In genomic region chr9:107932601-107933000, GRCh38 we compare ENCODE assay signal across 24 cellular contexts.
DNase-seq lines count a peak whose midpoint lies in the region; ATAC-seq, FAIRE-seq and TF ChIP-seq lines count a peak whose summit lies in the region.
"Had no signal": no experiment of that assay in that cellular context is flagged by ENCODE, and none has a peak within 500 bp of the region (broad histone marks: within the 10 kb centered on the region; RNA-seq: fewer than 3 reads in every experiment).

No MANE protein-coding gene starts in this region.

- H2AFZ ChIP-seq in astrocyte (ENCODE audit: low read depth, low read length) (no peak overlapping the region), fibroblast of lung (ENCODE audit: low read length) (no peak overlapping the region), osteoblast (ENCODE audit: low read length) (no peak overlapping the region), OCI-LY7 (ENCODE audit: low read length) (no peak overlapping the region)

- no peak overlapping the region for H3K4me3 ChIP-seq in astrocyte (ENCODE audit: insufficient read depth, low read depth, low read length)
- no peak overlapping the region for H3K4me3 ChIP-seq in fibroblast of lung (replicated peaks in 1 of 4; ENCODE audit: control extremely low read depth in 1 of 4, insufficient read depth in 1 of 4, low read depth in 3 of 4, low read length in 4 of 4)
- no peak overlapping the region for H3K4me3 ChIP-seq in osteoblast (ENCODE audit: insufficient read depth, low read length)
- no peak overlapping the region for H3K4me3 ChIP-seq in OCI-LY7 (ENCODE audit: low read depth, low read length, poor library complexity, severe bottlenecking)
- H3K4me3 ChIP-seq in naive thymus-derived CD4-positive, alpha-beta T cell (ENCODE audit: low read length), result no peak overlapping the region
- H3K4me3 ChIP-seq: GM23338, HAP-1, SJSA1 had no signal

- H3K27ac ChIP-seq in astrocyte (ENCODE audit: low read depth, low read length), result no peak overlapping the region
- H3K27ac ChIP-seq in fibroblast of lung (ENCODE audit: insufficient read depth, low read length), result no peak overlapping the region
- peak overlapping the region; percentile 0 for H3K27ac ChIP-seq in osteoblast (ENCODE audit: low read depth, low read length)
- H3K27ac ChIP-seq in OCI-LY7 (ENCODE audit: low read depth, low read length, poor library complexity, severe bottlenecking), result no peak overlapping the region
- no peak overlapping the region for H3K27ac ChIP-seq in naive thymus-derived CD4-positive, alpha-beta T cell (ENCODE audit: low read depth, low read length)
- H3K27ac ChIP-seq: SJSA1 had no signal

- no TSS peak for BruUV-seq in OCI-LY7 (replicated peaks; lab: Mats Ljungman, UMichigan)

- H3K27me3 Mint-ChIP-seq in CD14-positive monocyte (ENCODE audit: low read depth in 3 of 3) (peaks cover 0 to 5% (median 4%) of the 10 kb centered on the region in 3 donors), astrocyte (ENCODE audit: low read depth, unreplicated experiment) (peaks cover 9% of the 10 kb centered on the region)
- H3K27me3 Mint-ChIP-seq in naive thymus-derived CD4-positive, alpha-beta T cell, result no peaks in the 10 kb centered on the region
- no peaks in the 10 kb centered on the region for H3K27me3 Mint-ChIP-seq in effector memory CD8-positive, alpha-beta T cell
- H3K27me3 Mint-ChIP-seq: CD4-positive, alpha-beta T cell had no signal

- H3K4me1 Mint-ChIP-seq in CD14-positive monocyte (peaks cover 59% of the 10 kb centered on the region), astrocyte (ENCODE audit: low read depth, unreplicated experiment) (peaks cover 5% of the 10 kb centered on the region)
- H3K4me1 Mint-ChIP-seq in naive thymus-derived CD4-positive, alpha-beta T cell, result peaks cover 0 to 4% (median 0%) of the 10 kb centered on the region in 7 donors
- H3K4me1 Mint-ChIP-seq in effector memory CD8-positive, alpha-beta T cell (ENCODE audit: low read depth in 2 of 2), result no peaks in the 10 kb centered on the region
- H3K4me1 Mint-ChIP-seq: IgD-negative memory B cell had no signal

- H3K79me2 ChIP-seq in astrocyte (ENCODE audit: insufficient read depth, low read length), result no peaks in the 10 kb centered on the region
- H3K79me2 ChIP-seq in fibroblast of lung (ENCODE audit: control insufficient read depth, insufficient read depth, low read length), result no peaks in the 10 kb centered on the region
- no peaks in the 10 kb centered on the region for H3K79me2 ChIP-seq in osteoblast (ENCODE audit: insufficient read depth, low read length)
- H3K79me2 ChIP-seq in OCI-LY7 (ENCODE audit: insufficient read depth, low read depth, low read length), result no peaks in the 10 kb centered on the region

- H3K9me3 ChIP-seq in astrocyte (ENCODE audit: insufficient read depth, low read depth, low read length) (no peaks in the 10 kb centered on the region), fibroblast of lung (ENCODE audit: control insufficient read depth, insufficient read depth, low read depth, low read length) (no peaks in the 10 kb centered on the region), osteoblast (ENCODE audit: low read depth, low read length) (no peaks in the 10 kb centered on the region), OCI-LY7 (ENCODE audit: low read length) (no peaks in the 10 kb centered on the region)
- H3K9me3 ChIP-seq in naive thymus-derived CD4-positive, alpha-beta T cell (ENCODE audit: control insufficient read depth in 2 of 3, low read length in 3 of 3), result no peaks in the 10 kb centered on the region
- H3K9me3 ChIP-seq: Caco-2, HAP-1, SJSA1 had no signal

- peaks cover 0 to 5% (median 2%) of the 10 kb centered on the region in 7 donors for H3K9me3 Mint-ChIP-seq in CD14-positive monocyte
- H3K9me3 Mint-ChIP-seq in astrocyte (ENCODE audit: unreplicated experiment), result peaks cover 1% of the 10 kb centered on the region
- H3K9me3 Mint-ChIP-seq in naive thymus-derived CD4-positive, alpha-beta T cell, result peaks cover 0 to 15% (median 3%) of the 10 kb centered on the region in 11 donors
- H3K9me3 Mint-ChIP-seq in effector memory CD8-positive, alpha-beta T cell, result peaks cover 8 to 13% of the 10 kb centered on the region in 2 donors
- H3K9me3 Mint-ChIP-seq: CD4-positive, alpha-beta T cell; GM23338; IgD-negative memory B cell had no signal

- H3K36me3 ChIP-seq in astrocyte (ENCODE audit: insufficient read depth, low read length), result no peaks in the 10 kb centered on the region
- H3K36me3 ChIP-seq in fibroblast of lung (ENCODE audit: control insufficient read depth, insufficient read depth, low read length), result no peaks in the 10 kb centered on the region
- H3K36me3 ChIP-seq in osteoblast (ENCODE audit: insufficient read depth, low read length), result no peaks in the 10 kb centered on the region
- H3K36me3 ChIP-seq in OCI-LY7 (ENCODE audit: insufficient read depth, low read length), result no peaks in the 10 kb centered on the region
- H3K36me3 ChIP-seq in naive thymus-derived CD4-positive, alpha-beta T cell (ENCODE audit: control insufficient read depth in 2 of 3, insufficient read depth in 3 of 3, low read length in 3 of 3), result no peaks in the 10 kb centered on the region
- H3K36me3 ChIP-seq: HAP-1, SJSA1 had no signal

- intact Hi-C loops in CD14-positive monocyte (cut with micrococcal nuclease), result loop anchor here in 1 of 2 donors (5.0 to 10.0 kb wide), 2 partner anchors 55 to 122 kb away; no protein-coding TSS in a partner anchor
- intact Hi-C loops in OCI-LY7 (cut with micrococcal nuclease; ENCODE audit: unreplicated experiment), result no loop called here
- intact Hi-C loops in naive thymus-derived CD4-positive, alpha-beta T cell (cut with micrococcal nuclease), result no loop called here

- no peak for TF ChIP-seq CTCF in CD14-positive monocyte (IDR thresholded peaks at IDR 0.05)
- no peak for TF ChIP-seq CTCF in astrocyte (IDR thresholded peaks at IDR 0.05; ENCODE audit: insufficient read depth, low read depth, low read length)
- no peak for TF ChIP-seq CTCF in fibroblast of lung (conservative IDR thresholded peaks at IDR 0.05 in 1 of 2, IDR thresholded peaks at IDR 0.05 in 1 of 2; ENCODE audit: low read depth in 1 of 2, low read length in 2 of 2)
- TF ChIP-seq CTCF in osteoblast (IDR thresholded peaks at IDR 0.05; ENCODE audit: extremely low read depth, low read depth, low read length), result no peak
- TF ChIP-seq CTCF in OCI-LY7 (conservative IDR thresholded peaks at IDR 0.05; ENCODE audit: low read length), result no peak

- ATAC-seq in GM19351 (IDR thresholded peaks at IDR 0.05; ENCODE audit: unreplicated experiment), result no peak
- ATAC-seq in naive thymus-derived CD4-positive, alpha-beta T cell, result no peak
- no peak for ATAC-seq in effector memory CD8-positive, alpha-beta T cell (replicated peaks)
- ATAC-seq: GM23338, Right ventricle myocardium inferior had no signal

- H3K4me3 Mint-ChIP-seq in CD14-positive monocyte (no peak overlapping the region), astrocyte (ENCODE audit: unreplicated experiment) (no peak overlapping the region)
- no peak overlapping the region for H3K4me3 Mint-ChIP-seq in naive thymus-derived CD4-positive, alpha-beta T cell
- no peak overlapping the region for H3K4me3 Mint-ChIP-seq in effector memory CD8-positive, alpha-beta T cell
- H3K4me3 Mint-ChIP-seq: CD4-positive, alpha-beta T cell; GM23338; IgD-negative memory B cell had no signal

- H3K4me2 ChIP-seq in astrocyte (ENCODE audit: low read length), result peak overlapping the region; percentile 41
- H3K4me2 ChIP-seq in fibroblast of lung (ENCODE audit: extremely low read depth, insufficient read depth, low read length), result peak overlapping the region; percentile 9
- peak overlapping the region; percentile 55 for H3K4me2 ChIP-seq in osteoblast (ENCODE audit: insufficient read depth, low read length)
- H3K4me2 ChIP-seq in OCI-LY7 (ENCODE audit: low read length), result no peak overlapping the region
- H3K4me2 ChIP-seq: GM23338 had no signal

- CTCF ChIA-PET in OCI-LY7 (lab: Charles Lee; ENCODE audit: unreplicated experiment), result no interaction called here
- CTCF ChIA-PET in naive thymus-derived CD4-positive, alpha-beta T cell (lab: Charles Lee), result no interaction called here

- no peak for FAIRE-seq in astrocyte (lab: Jason Lieb, UNC)
- FAIRE-seq: A204.1, GM12891 had no signal

- no peaks in the 10 kb centered on the region for H4K20me1 ChIP-seq in astrocyte (ENCODE audit: insufficient read depth, low read length)
- no peaks in the 10 kb centered on the region for H4K20me1 ChIP-seq in fibroblast of lung (ENCODE audit: control insufficient read depth, extremely low read depth, insufficient read depth, low read length)
- H4K20me1 ChIP-seq in osteoblast (ENCODE audit: insufficient read depth, low read length), result no peaks in the 10 kb centered on the region
- H4K20me1 ChIP-seq in OCI-LY7 (ENCODE audit: insufficient read depth, low read length), result no peaks in the 10 kb centered on the region

- H3K9ac ChIP-seq in astrocyte (ENCODE audit: low read length) (no peak overlapping the region), fibroblast of lung (ENCODE audit: insufficient read depth, low read length) (no peak overlapping the region)

- H3K4me1 ChIP-seq in astrocyte (ENCODE audit: insufficient read depth, low read length) (peaks cover 5% of the 10 kb centered on the region), fibroblast of lung (ENCODE audit: control insufficient read depth, extremely low read depth, insufficient read depth, low read length) (peaks cover 2% of the 10 kb centered on the region), osteoblast (ENCODE audit: insufficient read depth, low read length) (peaks cover 22% of the 10 kb centered on the region), OCI-LY7 (ENCODE audit: insufficient read depth, low read length, poor library complexity, severe bottlenecking) (no peaks in the 10 kb centered on the region)
- H3K4me1 ChIP-seq in naive thymus-derived CD4-positive, alpha-beta T cell (ENCODE audit: control insufficient read depth in 2 of 2, insufficient read depth in 2 of 2, low read length in 2 of 2), result no peaks in the 10 kb centered on the region
- H3K4me1 ChIP-seq: Caco-2, HAP-1, SJSA1 had no signal

- peak overlapping the region; percentile 64 to 89 (median 69) for H3K27ac Mint-ChIP-seq in CD14-positive monocyte
- H3K27ac Mint-ChIP-seq in astrocyte (ENCODE audit: unreplicated experiment), result no peak overlapping the region
- no peak overlapping the region for H3K27ac Mint-ChIP-seq in naive thymus-derived CD4-positive, alpha-beta T cell
- H3K27ac Mint-ChIP-seq in effector memory CD8-positive, alpha-beta T cell, result no peak overlapping the region
- H3K27ac Mint-ChIP-seq: CD4-positive, alpha-beta T cell; GM23338; IgD-negative memory B cell had no signal

- DNase-seq in CD14-positive monocyte (ENCODE audit: low spot score) (no peak), astrocyte (ENCODE audit: low read depth) (no peak), fibroblast of lung (ENCODE audit: low read depth in 2 of 2) (no peak), osteoblast (ENCODE audit: insufficient read length, low spot score, missing footprints) (no peak), OCI-LY7 (ENCODE audit: low spot score) (no peak)
- DNase-seq in naive thymus-derived CD4-positive, alpha-beta T cell, result no peak
- no peak for DNase-seq in effector memory CD8-positive, alpha-beta T cell
- DNase-seq: Caco-2; CD4-positive, alpha-beta T cell; DMS 273 treated with DMSO at 0.1 percent for 48 hours; DND-41; NCI-H1105 treated with DMSO at 0.1 percent for 48 hours; NCI-H2029 treated with DMSO at 0.1 percent for 48 hours; NCI-H524 treated with DMSO at 0.1 percent for 48 hours; NCI-H82; OCI-M1 had no signal

- H3K36me3 Mint-ChIP-seq in CD14-positive monocyte (peaks cover 12 to 27% of the 10 kb centered on the region in 2 donors), astrocyte (ENCODE audit: low read depth, unreplicated experiment) (peaks cover 2% of the 10 kb centered on the region)
- no peaks in the 10 kb centered on the region for H3K36me3 Mint-ChIP-seq in naive thymus-derived CD4-positive, alpha-beta T cell
- H3K36me3 Mint-ChIP-seq in effector memory CD8-positive, alpha-beta T cell (ENCODE audit: insufficient read depth), result no peaks in the 10 kb centered on the region
- H3K36me3 Mint-ChIP-seq: IgD-negative memory B cell had no signal

- POLR2A ChIA-PET in OCI-LY7 (lab: Charles Lee), result interaction anchor here (0.6 to 0.7 kb wide), 2 partner anchors 11 to 1263 kb away, joined by 3 read pairs; no protein-coding TSS in a partner anchor
- POLR2A ChIA-PET in naive thymus-derived CD4-positive, alpha-beta T cell (lab: Charles Lee), result interaction anchor here (0.8 kb wide), 1 partner anchor 67 kb away, joined by 3 read pairs; no protein-coding TSS in a partner anchor

- H3K9me2 ChIP-seq in OCI-LY7 (ENCODE audit: insufficient read depth, low read length), result no peaks in the 10 kb centered on the region

- no peaks in the 10 kb centered on the region for H3K27me3 ChIP-seq in astrocyte (ENCODE audit: insufficient read depth, low read length)
- H3K27me3 ChIP-seq in fibroblast of lung (ENCODE audit: control insufficient read depth, insufficient read depth, low read length), result no peaks in the 10 kb centered on the region
- H3K27me3 ChIP-seq in osteoblast (ENCODE audit: insufficient read depth, low read length), result no peaks in the 10 kb centered on the region
- no peaks in the 10 kb centered on the region for H3K27me3 ChIP-seq in naive thymus-derived CD4-positive, alpha-beta T cell (ENCODE audit: control insufficient read depth in 2 of 2, insufficient read depth in 2 of 2, low read length in 2 of 2)
- H3K27me3 ChIP-seq: SJSA1 had no signal

Comparison
In these comparisons a context has a peak if more than half of its experiments do, and no peak if none do; other contexts are left out.
1. H3K27ac Mint-ChIP-seq: peak in CD14-positive monocyte (7 of 7); none in astrocyte (single experiment), naive thymus-derived CD4-positive, alpha-beta T cell (0 of 9) and effector memory CD8-positive, alpha-beta T cell (0 of 2).